ENCODE assay signal across 10 cellular contexts in the genomic region with DNA sequence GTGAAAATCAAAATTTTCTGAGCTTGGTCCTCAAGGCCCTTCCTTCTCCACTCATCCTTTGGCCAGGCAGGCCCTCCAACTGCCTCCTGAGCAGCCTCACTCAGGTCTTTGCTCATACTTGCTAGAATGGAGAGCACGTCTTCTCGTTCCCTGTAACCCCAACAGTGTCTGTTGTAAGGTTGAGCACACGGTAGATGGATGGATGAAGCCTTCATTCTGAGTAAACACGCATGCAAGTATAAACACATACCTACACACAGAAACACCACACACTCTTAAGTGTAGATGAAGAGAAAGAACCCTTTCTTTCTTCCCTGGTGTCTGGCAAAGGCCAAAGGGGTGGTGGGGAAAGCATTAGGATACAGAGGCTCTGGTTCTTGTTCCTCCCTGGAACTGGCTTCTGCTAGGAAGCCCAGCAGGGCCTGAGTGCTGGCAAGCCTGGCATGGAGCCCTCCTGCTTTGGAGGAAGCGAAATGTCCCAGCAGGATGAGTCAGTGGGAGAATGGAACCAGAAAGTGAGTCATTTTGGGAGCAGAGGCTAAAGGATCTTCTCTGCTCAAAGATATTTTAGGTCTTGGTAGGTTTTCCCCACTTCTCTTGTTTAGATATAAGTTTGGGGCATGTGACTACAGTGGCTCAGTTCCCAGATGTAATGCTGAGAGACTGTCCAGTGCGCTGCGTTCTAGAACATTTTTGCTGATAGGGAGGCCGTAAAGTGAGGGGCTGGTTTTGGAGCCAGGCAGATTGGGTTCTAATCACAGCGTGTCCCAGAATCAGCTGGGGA.
DNase-seq lines count a peak whose midpoint lies in the region; ATAC-seq and TF ChIP-seq lines count a peak whose summit lies in the region.
"Had no signal": no experiment of that assay in that cellular context is flagged by ENCODE, and none has a peak within 500 bp of the region (broad histone marks: within the 10 kb centered on the region; RNA-seq: fewer than 3 reads in every experiment).

No MANE protein-coding gene starts in this region.

- TF ChIP-seq CTCF in lower leg skin (IDR thresholded peaks at IDR 0.05): no peak
- TF ChIP-seq CTCF in thyroid gland (IDR thresholded peaks at IDR 0.05): no peak

- no peaks in the 10 kb centered on the region for H3K9me2 ChIP-seq in Karpas-422 (replicated peaks; ENCODE audit: insufficient read depth, low read length)

- peaks cover 2 to 11% of the 10 kb centered on the region in 2 donors for H3K4me1 ChIP-seq in thyroid gland
- no peaks in the 10 kb centered on the region for H3K4me1 ChIP-seq in Karpas-422 (ENCODE audit: low read length)

- no peak for TF ChIP-seq POLR2A in lower leg skin (IDR thresholded peaks at IDR 0.05)
- no peak for TF ChIP-seq POLR2A in thyroid gland (IDR thresholded peaks at IDR 0.05)

- H3K79me2 ChIP-seq in Karpas-422 (ENCODE audit: low read length): no peaks in the 10 kb centered on the region

- H3K36me3 ChIP-seq in thyroid gland (no peaks in the 10 kb centered on the region), Karpas-422 (ENCODE audit: insufficient read depth, low read length) (no peaks in the 10 kb centered on the region)

- DNase-seq in HT1080 (ENCODE audit: low read depth): peak; percentile 84
- peak; percentile 45 to 90 for DNase-seq in lower leg skin (ENCODE audit: low spot score in 2 of 2)
- peak; percentile 10 to 14 for DNase-seq in thyroid gland
- no peak for DNase-seq in NOMO-1 (lab: John Stamatoyannopoulos, UW; ENCODE audit: unreplicated experiment in 2 of 2)
- no peak for DNase-seq in Karpas-422
- DNase-seq: activated naive CD8-positive, alpha-beta T cell treated with anti-CD3 and anti-CD28 coated beads, Interleukin-2, amount 50 U/mL, for 24 hours; SW 1271 had no signal

- WGBS in lower leg skin, 2 donors: 61 to 67% methylated on average over 9 of the region's 9 CpGs
- WGBS in thyroid gland, 2 donors: 76 to 84% methylated on average over 9 of the region's 9 CpGs

- 0 out of 2 replicates have a peak, but pooled peaks cover 2% of the 10 kb centered on the region for H4K20me1 ChIP-seq in Karpas-422 (ENCODE audit: insufficient read depth, low read depth, low read length)

- H2AFZ ChIP-seq in Karpas-422 (ENCODE audit: low read length): no peak overlapping the region

- H3K4me2 ChIP-seq in Karpas-422 (ENCODE audit: low read depth, low read length, poor library complexity, severe bottlenecking): no peak overlapping the region

- no peak for ATAC-seq in HG03108 (IDR thresholded peaks at IDR 0.05; ENCODE audit: unreplicated experiment)
- ATAC-seq in GM19023 (IDR thresholded peaks at IDR 0.05; ENCODE audit: unreplicated experiment): no peak
- ATAC-seq: activated naive CD8-positive, alpha-beta T cell treated with anti-CD3 and anti-CD28 coated beads, Interleukin-2, amount 50 U/mL, for 24 hours had no signal

- H3K9me3 ChIP-seq in thyroid gland: no peaks in the 10 kb centered on the region
- H3K9me3 ChIP-seq in Karpas-422 (ENCODE audit: low read length): no peaks in the 10 kb centered on the region

- H3K27ac ChIP-seq in cingulate gyrus (ENCODE audit: low read depth, low read length) (peak overlapping the region; percentile 81), thyroid gland (peak overlapping the region in 1 of 3 donors; percentile 36), Karpas-422 (ENCODE audit: low read length) (no peak overlapping the region)

- no peaks in the 10 kb centered on the region for H3K27me3 ChIP-seq in thyroid gland
- peaks cover 3% of the 10 kb centered on the region; the same call in 1 of the 2 replicates for H3K27me3 ChIP-seq in Karpas-422 (ENCODE audit: low read length)

- H3K4me3 ChIP-seq in lower leg skin (ENCODE audit: low read depth, poor library complexity, severe bottlenecking): no peak overlapping the region
- no peak overlapping the region for H3K4me3 ChIP-seq in thyroid gland (replicated peaks in 1 of 3)
- H3K4me3 ChIP-seq in Karpas-422 (ENCODE audit: low read length): no peak overlapping the region

- intact Hi-C loops in lower leg skin (cut with DNase I; ENCODE audit: low total_unique reads): no loop called here
- intact Hi-C loops in thyroid gland (cut with DNase I): no loop called here

- H3K9ac ChIP-seq in Karpas-422 (ENCODE audit: low read length): no peak overlapping the region

Comparison
In these comparisons a context has a peak if more than half of its experiments do, and no peak if none do; other contexts are left out.
1. DNase-seq: peak in HT1080 (single experiment), lower leg skin (2 of 2) and thyroid gland (2 of 2); none in NOMO-1 (0 of 2) and Karpas-422 (single experiment).